Comparison of ENCODE assay signal across 1 cellular context in genomic region chr11:17294033-17294432, GRCh38.
A peak's percentile ranks its signal among the peaks of the same experiment; 100 is the strongest.
TF ChIP-seq lines count a peak whose summit lies in the region.

No MANE protein-coding gene starts in this region.

TF ChIP-seq in GM12878, 131 proteins besides CTCF, POLR2A, EP300 and RAD21 (continued from another document and continues in another):
- TF ChIP-seq, protein P1, sequence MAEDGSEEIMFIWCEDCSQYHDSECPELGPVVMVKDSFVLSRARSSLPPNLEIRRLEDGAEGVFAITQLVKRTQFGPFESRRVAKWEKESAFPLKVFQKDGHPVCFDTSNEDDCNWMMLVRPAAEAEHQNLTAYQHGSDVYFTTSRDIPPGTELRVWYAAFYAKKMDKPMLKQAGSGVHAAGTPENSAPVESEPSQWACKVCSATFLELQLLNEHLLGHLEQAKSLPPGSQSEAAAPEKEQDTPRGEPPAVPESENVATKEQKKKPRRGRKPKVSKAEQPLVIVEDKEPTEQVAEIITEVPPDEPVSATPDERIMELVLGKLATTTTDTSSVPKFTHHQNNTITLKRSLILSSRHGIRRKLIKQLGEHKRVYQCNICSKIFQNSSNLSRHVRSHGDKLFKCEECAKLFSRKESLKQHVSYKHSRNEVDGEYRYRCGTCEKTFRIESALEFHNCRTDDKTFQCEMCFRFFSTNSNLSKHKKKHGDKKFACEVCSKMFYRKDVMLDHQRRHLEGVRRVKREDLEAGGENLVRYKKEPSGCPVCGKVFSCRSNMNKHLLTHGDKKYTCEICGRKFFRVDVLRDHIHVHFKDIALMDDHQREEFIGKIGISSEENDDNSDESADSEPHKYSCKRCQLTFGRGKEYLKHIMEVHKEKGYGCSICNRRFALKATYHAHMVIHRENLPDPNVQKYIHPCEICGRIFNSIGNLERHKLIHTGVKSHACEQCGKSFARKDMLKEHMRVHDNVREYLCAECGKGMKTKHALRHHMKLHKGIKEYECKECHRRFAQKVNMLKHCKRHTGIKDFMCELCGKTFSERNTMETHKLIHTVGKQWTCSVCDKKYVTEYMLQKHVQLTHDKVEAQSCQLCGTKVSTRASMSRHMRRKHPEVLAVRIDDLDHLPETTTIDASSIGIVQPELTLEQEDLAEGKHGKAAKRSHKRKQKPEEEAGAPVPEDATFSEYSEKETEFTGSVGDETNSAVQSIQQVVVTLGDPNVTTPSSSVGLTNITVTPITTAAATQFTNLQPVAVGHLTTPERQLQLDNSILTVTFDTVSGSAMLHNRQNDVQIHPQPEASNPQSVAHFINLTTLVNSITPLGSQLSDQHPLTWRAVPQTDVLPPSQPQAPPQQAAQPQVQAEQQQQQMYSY (CRISPR knock-in tag; IDR thresholded peaks at IDR 0.05): no peak
- TF ChIP-seq ATF2 (IDR thresholded peaks at IDR 0.05; ENCODE audit: low read length): peak; percentile 74; the same call in 1 of the 2 replicates
- no peak for TF ChIP-seq SMAD1 (IDR thresholded peaks at IDR 0.05; ENCODE audit: low read depth, partially characterized antibody)
- TF ChIP-seq, protein P2, sequence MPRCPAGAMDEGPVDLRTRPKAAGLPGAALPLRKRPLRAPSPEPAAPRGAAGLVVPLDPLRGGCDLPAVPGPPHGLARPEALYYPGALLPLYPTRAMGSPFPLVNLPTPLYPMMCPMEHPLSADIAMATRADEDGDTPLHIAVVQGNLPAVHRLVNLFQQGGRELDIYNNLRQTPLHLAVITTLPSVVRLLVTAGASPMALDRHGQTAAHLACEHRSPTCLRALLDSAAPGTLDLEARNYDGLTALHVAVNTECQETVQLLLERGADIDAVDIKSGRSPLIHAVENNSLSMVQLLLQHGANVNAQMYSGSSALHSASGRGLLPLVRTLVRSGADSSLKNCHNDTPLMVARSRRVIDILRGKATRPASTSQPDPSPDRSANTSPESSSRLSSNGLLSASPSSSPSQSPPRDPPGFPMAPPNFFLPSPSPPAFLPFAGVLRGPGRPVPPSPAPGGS (IDR thresholded peaks at IDR 0.05; ENCODE audit: borderline replicate concordance, insufficient read depth, low read depth, low read length, poor library complexity, severe bottlenecking): peak; percentile 10
- TF ChIP-seq, protein P3, sequence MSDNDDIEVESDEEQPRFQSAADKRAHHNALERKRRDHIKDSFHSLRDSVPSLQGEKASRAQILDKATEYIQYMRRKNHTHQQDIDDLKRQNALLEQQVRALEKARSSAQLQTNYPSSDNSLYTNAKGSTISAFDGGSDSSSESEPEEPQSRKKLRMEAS (IDR thresholded peaks at IDR 0.05; ENCODE audit: low read depth, low read length): no peak
- TF ChIP-seq, protein P4, sequence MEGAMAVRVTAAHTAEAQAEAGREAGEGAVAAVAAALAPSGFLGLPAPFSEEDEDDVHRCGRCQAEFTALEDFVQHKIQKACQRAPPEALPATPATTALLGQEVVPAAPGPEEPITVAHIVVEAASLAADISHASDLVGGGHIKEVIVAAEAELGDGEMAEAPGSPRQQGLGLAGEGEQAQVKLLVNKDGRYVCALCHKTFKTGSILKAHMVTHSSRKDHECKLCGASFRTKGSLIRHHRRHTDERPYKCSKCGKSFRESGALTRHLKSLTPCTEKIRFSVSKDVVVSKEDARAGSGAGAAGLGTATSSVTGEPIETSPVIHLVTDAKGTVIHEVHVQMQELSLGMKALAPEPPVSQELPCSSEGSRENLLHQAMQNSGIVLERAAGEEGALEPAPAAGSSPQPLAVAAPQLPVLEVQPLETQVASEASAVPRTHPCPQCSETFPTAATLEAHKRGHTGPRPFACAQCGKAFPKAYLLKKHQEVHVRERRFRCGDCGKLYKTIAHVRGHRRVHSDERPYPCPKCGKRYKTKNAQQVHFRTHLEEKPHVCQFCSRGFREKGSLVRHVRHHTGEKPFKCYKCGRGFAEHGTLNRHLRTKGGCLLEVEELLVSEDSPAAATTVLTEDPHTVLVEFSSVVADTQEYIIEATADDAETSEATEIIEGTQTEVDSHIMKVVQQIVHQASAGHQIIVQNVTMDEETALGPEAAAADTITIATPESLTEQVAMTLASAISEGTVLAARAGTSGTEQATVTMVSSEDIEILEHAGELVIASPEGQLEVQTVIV (IDR thresholded peaks at IDR 0.05; ENCODE audit: borderline replicate concordance, partially characterized antibody): no peak
- no peak for TF ChIP-seq NBN (IDR thresholded peaks at IDR 0.05)
- TF ChIP-seq EZH2 (IDR thresholded peaks at IDR 0.05; ENCODE audit: borderline replicate concordance, control insufficient read depth, low read depth, low read length): no peak
- TF ChIP-seq ATF3 (IDR thresholded peaks at IDR 0.05; ENCODE audit: borderline replicate concordance, extremely low read depth, low read depth, low read length): no peak
- TF ChIP-seq PAX5 (IDR thresholded peaks at IDR 0.05; ENCODE audit: borderline replicate concordance, low read depth, low read length): no peak
- TF ChIP-seq SIN3A (IDR thresholded peaks at IDR 0.05; ENCODE audit: low read depth, low read length): no peak
- TF ChIP-seq GABPA (IDR thresholded peaks at IDR 0.05; ENCODE audit: low read depth): peak; percentile 42; the same call in 1 of the 2 replicates
- no peak for TF ChIP-seq CEBPB (IDR thresholded peaks at IDR 0.05; ENCODE audit: borderline replicate concordance in 1 of 2, low read depth in 2 of 2, low read length in 2 of 2)
- no peak for TF ChIP-seq IRF3 (IDR thresholded peaks at IDR 0.05)
- no peak for TF ChIP-seq CHD2 (IDR thresholded peaks at IDR 0.05; ENCODE audit: borderline replicate concordance, low read depth, low read length)
- TF ChIP-seq YBX1 (IDR thresholded peaks at IDR 0.05): no peak
- no peak for TF ChIP-seq HCFC1 (IDR thresholded peaks at IDR 0.05; ENCODE audit: low read length)
- peak; percentile 30; the same call in 1 of the 2 replicates for TF ChIP-seq MTA2 (IDR thresholded peaks at IDR 0.05; ENCODE audit: low read depth)
- TF ChIP-seq MXI1 (IDR thresholded peaks at IDR 0.05; ENCODE audit: low read depth, low read length): no peak
- no peak for TF ChIP-seq NFYA (IDR thresholded peaks at IDR 0.05; ENCODE audit: borderline replicate concordance, low read depth, low read length)
- TF ChIP-seq IKZF2 (IDR thresholded peaks at IDR 0.05): no peak
- no peak for TF ChIP-seq RELA (IDR thresholded peaks at IDR 0.05; ENCODE audit: borderline replicate concordance, partially characterized antibody)
- TF ChIP-seq SP1 (IDR thresholded peaks at IDR 0.05; ENCODE audit: low read depth, low read length): no peak
- TF ChIP-seq EGR1 (IDR thresholded peaks at IDR 0.05; ENCODE audit: borderline replicate concordance in 1 of 2, low read depth in 2 of 2, low read length in 2 of 2): no peak
- TF ChIP-seq RUNX3 (IDR thresholded peaks at IDR 0.05; ENCODE audit: low read length): peak; percentile 60
- TF ChIP-seq, protein P5, sequence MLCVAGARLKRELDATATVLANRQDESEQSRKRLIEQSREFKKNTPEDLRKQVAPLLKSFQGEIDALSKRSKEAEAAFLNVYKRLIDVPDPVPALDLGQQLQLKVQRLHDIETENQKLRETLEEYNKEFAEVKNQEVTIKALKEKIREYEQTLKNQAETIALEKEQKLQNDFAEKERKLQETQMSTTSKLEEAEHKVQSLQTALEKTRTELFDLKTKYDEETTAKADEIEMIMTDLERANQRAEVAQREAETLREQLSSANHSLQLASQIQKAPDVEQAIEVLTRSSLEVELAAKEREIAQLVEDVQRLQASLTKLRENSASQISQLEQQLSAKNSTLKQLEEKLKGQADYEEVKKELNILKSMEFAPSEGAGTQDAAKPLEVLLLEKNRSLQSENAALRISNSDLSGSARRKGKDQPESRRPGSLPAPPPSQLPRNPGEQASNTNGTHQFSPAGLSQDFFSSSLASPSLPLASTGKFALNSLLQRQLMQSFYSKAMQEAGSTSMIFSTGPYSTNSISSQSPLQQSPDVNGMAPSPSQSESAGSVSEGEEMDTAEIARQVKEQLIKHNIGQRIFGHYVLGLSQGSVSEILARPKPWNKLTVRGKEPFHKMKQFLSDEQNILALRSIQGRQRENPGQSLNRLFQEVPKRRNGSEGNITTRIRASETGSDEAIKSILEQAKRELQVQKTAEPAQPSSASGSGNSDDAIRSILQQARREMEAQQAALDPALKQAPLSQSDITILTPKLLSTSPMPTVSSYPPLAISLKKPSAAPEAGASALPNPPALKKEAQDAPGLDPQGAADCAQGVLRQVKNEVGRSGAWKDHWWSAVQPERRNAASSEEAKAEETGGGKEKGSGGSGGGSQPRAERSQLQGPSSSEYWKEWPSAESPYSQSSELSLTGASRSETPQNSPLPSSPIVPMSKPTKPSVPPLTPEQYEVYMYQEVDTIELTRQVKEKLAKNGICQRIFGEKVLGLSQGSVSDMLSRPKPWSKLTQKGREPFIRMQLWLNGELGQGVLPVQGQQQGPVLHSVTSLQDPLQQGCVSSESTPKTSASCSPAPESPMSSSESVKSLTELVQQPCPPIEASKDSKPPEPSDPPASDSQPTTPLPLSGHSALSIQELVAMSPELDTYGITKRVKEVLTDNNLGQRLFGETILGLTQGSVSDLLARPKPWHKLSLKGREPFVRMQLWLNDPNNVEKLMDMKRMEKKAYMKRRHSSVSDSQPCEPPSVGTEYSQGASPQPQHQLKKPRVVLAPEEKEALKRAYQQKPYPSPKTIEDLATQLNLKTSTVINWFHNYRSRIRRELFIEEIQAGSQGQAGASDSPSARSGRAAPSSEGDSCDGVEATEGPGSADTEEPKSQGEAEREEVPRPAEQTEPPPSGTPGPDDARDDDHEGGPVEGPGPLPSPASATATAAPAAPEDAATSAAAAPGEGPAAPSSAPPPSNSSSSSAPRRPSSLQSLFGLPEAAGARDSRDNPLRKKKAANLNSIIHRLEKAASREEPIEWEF (IDR thresholded peaks at IDR 0.05; ENCODE audit: insufficient replicate concordance, low read depth, low read length): no peak
- no peak for TF ChIP-seq BACH1 (IDR thresholded peaks at IDR 0.05; ENCODE audit: borderline replicate concordance)
- TF ChIP-seq RFX5 (IDR thresholded peaks at IDR 0.05; ENCODE audit: low read depth, low read length): no peak
- TF ChIP-seq POU2F2 (IDR thresholded peaks at IDR 0.05; ENCODE audit: borderline replicate concordance, low read depth, low read length): no peak
- no peak for TF ChIP-seq NR2C1 (IDR thresholded peaks at IDR 0.05)
- no peak for TF ChIP-seq TAF1 (IDR thresholded peaks at IDR 0.05; ENCODE audit: borderline replicate concordance, low read depth, low read length)
- no peak for TF ChIP-seq TCF3 (IDR thresholded peaks at IDR 0.05; ENCODE audit: borderline replicate concordance, insufficient read depth, low read depth, low read length)
- TF ChIP-seq, protein P6, sequence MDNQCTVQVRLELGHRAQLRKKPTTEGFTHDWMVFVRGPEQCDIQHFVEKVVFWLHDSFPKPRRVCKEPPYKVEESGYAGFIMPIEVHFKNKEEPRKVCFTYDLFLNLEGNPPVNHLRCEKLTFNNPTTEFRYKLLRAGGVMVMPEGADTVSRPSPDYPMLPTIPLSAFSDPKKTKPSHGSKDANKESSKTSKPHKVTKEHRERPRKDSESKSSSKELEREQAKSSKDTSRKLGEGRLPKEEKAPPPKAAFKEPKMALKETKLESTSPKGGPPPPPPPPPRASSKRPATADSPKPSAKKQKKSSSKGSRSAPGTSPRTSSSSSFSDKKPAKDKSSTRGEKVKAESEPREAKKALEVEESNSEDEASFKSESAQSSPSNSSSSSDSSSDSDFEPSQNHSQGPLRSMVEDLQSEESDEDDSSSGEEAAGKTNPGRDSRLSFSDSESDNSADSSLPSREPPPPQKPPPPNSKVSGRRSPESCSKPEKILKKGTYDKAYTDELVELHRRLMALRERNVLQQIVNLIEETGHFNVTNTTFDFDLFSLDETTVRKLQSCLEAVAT (IDR thresholded peaks at IDR 0.05): no peak
- TF ChIP-seq ZNF217 (IDR thresholded peaks at IDR 0.05): no peak
- TF ChIP-seq ZNF622 (IDR thresholded peaks at IDR 0.05): no peak
- no peak for TF ChIP-seq NR2C2 (IDR thresholded peaks at IDR 0.05; ENCODE audit: borderline replicate concordance, control insufficient read depth, insufficient read length, low read depth)
- no peak for TF ChIP-seq MYC (IDR thresholded peaks at IDR 0.05; ENCODE audit: insufficient read depth, insufficient read length, insufficient replicate concordance, low read length, severe bottlenecking)
- TF ChIP-seq MEF2A (IDR thresholded peaks at IDR 0.05; ENCODE audit: insufficient read depth, low read depth, low read length): peak; percentile 63; the same call in 1 of the 2 replicates
- TF ChIP-seq JUNB (IDR thresholded peaks at IDR 0.05): peak; percentile 91
- no peak for TF ChIP-seq ATF7 (IDR thresholded peaks at IDR 0.05; ENCODE audit: low read depth)
